In the genomic region with DNA sequence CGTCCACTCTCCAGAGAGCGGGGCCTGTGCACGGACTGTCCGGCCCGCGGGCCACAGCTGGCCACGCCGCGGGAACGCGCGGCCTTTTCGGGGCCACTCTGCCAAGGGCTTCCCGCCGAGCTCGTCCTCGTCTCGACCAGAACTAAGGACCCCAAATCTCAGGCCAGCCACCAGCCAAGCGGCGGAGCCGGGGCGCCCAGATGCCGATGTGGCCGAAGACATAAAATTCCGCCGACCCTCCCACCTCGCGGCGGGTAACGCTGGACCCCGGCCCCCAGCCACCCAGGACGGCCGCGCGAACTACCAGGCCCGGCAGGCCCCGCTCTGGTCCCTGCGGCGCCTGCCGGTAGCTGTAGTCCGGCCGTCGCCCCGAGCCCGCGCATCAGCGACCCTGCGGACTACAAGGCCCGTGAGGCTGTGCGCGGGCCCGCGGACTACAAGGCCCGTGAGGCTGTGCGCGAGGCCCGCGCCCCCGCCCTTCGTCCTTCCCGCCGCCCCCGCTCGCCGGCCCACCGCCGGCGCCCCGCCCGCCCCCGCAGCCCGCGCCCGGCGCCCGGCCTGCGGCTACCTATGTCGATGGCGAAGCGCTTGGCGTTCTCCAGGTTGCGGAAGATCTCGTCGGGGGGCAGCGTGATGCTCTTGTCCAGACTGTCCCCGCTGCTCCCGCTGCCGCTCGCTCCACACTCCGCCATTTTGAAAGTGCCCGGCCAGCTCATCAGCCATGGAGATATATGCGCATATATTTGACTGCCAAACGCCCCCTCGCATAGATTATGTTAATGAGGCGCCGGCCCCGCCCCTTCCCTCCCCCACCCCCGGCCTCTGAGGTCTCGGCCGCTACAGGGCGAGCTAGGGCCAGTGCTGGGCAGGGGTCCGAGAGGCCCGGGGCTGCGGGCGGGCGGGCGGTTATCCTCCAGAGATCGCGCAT, we compare ENCODE assay signal across 1 cellular context.
TF ChIP-seq lines count a peak whose summit lies in the region.

A gene (minus strand): TSS at position 701 of the 928 bp plus-strand sequence. CDS start 9 bp downstream, at position 692.

TF ChIP-seq in K562, 482 proteins besides CTCF, POLR2A, EP300 and RAD21 (continued from another document and continues in another):
- TF ChIP-seq, protein P1, sequence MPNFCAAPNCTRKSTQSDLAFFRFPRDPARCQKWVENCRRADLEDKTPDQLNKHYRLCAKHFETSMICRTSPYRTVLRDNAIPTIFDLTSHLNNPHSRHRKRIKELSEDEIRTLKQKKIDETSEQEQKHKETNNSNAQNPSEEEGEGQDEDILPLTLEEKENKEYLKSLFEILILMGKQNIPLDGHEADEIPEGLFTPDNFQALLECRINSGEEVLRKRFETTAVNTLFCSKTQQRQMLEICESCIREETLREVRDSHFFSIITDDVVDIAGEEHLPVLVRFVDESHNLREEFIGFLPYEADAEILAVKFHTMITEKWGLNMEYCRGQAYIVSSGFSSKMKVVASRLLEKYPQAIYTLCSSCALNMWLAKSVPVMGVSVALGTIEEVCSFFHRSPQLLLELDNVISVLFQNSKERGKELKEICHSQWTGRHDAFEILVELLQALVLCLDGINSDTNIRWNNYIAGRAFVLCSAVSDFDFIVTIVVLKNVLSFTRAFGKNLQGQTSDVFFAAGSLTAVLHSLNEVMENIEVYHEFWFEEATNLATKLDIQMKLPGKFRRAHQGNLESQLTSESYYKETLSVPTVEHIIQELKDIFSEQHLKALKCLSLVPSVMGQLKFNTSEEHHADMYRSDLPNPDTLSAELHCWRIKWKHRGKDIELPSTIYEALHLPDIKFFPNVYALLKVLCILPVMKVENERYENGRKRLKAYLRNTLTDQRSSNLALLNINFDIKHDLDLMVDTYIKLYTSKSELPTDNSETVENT (CRISPR knock-in tag; IDR thresholded peaks at IDR 0.05) = no peak
- TF ChIP-seq SLC30A9 (CRISPR knock-in tag; IDR thresholded peaks at IDR 0.05) = no peak
- TF ChIP-seq POLR3A (IDR thresholded peaks at IDR 0.05; ENCODE audit: borderline replicate concordance, extremely low read depth, insufficient read depth, insufficient read length) = no peak
- TF ChIP-seq, protein P2, sequence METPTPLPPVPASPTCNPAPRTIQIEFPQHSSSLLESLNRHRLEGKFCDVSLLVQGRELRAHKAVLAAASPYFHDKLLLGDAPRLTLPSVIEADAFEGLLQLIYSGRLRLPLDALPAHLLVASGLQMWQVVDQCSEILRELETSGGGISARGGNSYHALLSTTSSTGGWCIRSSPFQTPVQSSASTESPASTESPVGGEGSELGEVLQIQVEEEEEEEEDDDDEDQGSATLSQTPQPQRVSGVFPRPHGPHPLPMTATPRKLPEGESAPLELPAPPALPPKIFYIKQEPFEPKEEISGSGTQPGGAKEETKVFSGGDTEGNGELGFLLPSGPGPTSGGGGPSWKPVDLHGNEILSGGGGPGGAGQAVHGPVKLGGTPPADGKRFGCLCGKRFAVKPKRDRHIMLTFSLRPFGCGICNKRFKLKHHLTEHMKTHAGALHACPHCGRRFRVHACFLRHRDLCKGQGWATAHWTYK (CRISPR knock-in tag; IDR thresholded peaks at IDR 0.05) = peak; percentile 97
- no peak for TF ChIP-seq ZNF184 (CRISPR knock-in tag; IDR thresholded peaks at IDR 0.05)
- no peak for TF ChIP-seq KDM2B (CRISPR knock-in tag; IDR thresholded peaks at IDR 0.05)
- TF ChIP-seq, protein P3, sequence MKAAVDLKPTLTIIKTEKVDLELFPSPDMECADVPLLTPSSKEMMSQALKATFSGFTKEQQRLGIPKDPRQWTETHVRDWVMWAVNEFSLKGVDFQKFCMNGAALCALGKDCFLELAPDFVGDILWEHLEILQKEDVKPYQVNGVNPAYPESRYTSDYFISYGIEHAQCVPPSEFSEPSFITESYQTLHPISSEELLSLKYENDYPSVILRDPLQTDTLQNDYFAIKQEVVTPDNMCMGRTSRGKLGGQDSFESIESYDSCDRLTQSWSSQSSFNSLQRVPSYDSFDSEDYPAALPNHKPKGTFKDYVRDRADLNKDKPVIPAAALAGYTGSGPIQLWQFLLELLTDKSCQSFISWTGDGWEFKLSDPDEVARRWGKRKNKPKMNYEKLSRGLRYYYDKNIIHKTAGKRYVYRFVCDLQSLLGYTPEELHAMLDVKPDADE (conservative IDR thresholded peaks at IDR 0.05; ENCODE audit: control insufficient read depth, low read depth, low read length) = peak; percentile 100
- TF ChIP-seq, protein P4, sequence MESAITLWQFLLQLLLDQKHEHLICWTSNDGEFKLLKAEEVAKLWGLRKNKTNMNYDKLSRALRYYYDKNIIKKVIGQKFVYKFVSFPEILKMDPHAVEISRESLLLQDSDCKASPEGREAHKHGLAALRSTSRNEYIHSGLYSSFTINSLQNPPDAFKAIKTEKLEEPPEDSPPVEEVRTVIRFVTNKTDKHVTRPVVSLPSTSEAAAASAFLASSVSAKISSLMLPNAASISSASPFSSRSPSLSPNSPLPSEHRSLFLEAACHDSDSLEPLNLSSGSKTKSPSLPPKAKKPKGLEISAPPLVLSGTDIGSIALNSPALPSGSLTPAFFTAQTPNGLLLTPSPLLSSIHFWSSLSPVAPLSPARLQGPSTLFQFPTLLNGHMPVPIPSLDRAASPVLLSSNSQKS (CRISPR knock-in tag; IDR thresholded peaks at IDR 0.05) = no peak
- TF ChIP-seq, protein P5, sequence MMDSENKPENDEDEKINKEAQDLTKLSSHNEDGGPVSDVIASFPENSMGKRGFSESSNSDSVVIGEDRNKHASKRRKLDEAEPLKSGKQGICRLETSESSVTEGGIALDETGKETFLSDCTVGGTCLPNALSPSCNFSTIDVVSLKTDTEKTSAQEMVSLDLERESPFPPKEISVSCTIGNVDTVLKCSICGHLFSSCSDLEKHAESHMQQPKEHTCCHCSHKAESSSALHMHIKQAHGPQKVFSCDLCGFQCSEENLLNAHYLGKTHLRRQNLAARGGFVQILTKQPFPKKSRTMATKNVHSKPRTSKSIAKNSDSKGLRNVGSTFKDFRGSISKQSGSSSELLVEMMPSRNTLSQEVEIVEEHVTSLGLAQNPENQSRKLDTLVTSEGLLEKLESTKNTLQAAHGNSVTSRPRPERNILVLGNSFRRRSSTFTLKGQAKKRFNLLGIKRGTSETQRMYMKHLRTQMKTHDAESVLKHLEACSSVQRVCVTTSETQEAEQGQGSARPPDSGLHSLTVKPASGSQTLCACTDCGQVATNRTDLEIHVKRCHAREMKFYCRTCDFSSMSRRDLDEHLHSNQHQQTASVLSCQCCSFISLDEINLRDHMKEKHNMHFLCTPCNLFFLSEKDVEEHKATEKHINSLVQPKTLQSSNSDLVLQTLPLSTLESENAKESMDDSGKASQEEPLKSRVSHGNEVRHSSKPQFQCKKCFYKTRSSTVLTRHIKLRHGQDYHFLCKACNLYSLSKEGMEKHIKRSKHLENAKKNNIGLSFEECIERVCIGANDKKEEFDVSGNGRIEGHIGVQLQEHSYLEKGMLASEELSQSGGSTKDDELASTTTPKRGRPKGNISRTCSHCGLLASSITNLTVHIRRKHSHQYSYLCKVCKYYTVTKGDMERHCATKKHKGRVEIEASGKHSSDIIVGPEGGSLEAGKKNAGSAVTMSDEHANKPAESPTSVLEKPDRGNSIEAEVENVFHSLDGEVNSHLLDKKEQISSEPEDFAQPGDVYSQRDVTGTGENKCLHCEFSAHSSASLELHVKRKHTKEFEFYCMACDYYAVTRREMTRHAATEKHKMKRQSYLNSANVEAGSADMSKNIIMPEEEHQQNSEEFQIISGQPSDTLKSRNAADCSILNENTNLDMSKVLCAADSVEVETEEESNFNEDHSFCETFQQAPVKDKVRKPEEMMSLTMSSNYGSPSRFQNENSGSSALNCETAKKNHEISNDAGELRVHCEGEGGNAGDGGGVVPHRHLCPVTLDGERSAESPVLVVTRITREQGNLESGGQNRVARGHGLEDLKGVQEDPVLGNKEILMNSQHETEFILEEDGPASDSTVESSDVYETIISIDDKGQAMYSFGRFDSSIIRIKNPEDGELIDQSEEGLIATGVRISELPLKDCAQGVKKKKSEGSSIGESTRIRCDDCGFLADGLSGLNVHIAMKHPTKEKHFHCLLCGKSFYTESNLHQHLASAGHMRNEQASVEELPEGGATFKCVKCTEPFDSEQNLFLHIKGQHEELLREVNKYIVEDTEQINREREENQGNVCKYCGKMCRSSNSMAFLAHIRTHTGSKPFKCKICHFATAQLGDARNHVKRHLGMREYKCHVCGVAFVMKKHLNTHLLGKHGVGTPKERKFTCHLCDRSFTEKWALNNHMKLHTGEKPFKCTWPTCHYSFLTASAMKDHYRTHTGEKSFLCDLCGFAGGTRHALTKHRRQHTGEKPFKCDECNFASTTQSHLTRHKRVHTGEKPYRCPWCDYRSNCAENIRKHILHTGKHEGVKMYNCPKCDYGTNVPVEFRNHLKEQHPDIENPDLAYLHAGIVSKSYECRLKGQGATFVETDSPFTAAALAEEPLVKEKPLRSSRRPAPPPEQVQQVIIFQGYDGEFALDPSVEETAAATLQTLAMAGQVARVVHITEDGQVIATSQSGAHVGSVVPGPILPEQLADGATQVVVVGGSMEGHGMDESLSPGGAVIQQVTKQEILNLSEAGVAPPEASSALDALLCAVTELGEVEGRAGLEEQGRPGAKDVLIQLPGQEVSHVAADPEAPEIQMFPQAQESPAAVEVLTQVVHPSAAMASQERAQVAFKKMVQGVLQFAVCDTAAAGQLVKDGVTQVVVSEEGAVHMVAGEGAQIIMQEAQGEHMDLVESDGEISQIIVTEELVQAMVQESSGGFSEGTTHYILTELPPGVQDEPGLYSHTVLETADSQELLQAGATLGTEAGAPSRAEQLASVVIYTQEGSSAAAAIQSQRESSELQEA (IDR thresholded peaks at IDR 0.05; ENCODE audit: low read depth) = no peak
- no peak for TF ChIP-seq PYGO2 (tag; IDR thresholded peaks at IDR 0.05)
- TF ChIP-seq SRSF3 (IDR thresholded peaks at IDR 0.05; ENCODE audit: insufficient read depth, low read length) = no peak
- no peak for TF ChIP-seq GTF2E2 (tag; IDR thresholded peaks at IDR 0.05)
- no peak for TF ChIP-seq FOXA1 (IDR thresholded peaks at IDR 0.05; ENCODE audit: borderline replicate concordance)
- no peak for TF ChIP-seq NR2C1 (IDR thresholded peaks at IDR 0.05)
- peak; percentile 83 for TF ChIP-seq NR2C1 (tag; IDR thresholded peaks at IDR 0.05)
- TF ChIP-seq SMAD1 (IDR thresholded peaks at IDR 0.05; ENCODE audit: low read depth, low read length, partially characterized antibody) = no peak
- TF ChIP-seq, protein P6, sequence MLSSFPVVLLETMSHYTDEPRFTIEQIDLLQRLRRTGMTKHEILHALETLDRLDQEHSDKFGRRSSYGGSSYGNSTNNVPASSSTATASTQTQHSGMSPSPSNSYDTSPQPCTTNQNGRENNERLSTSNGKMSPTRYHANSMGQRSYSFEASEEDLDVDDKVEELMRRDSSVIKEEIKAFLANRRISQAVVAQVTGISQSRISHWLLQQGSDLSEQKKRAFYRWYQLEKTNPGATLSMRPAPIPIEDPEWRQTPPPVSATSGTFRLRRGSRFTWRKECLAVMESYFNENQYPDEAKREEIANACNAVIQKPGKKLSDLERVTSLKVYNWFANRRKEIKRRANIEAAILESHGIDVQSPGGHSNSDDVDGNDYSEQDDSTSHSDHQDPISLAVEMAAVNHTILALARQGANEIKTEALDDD (IDR thresholded peaks at IDR 0.05) = no peak
- TF ChIP-seq ZNF121 (CRISPR knock-in tag; conservative IDR thresholded peaks at IDR 0.05) = no peak
- no peak for TF ChIP-seq CTBP1 (IDR thresholded peaks at IDR 0.05; ENCODE audit: borderline replicate concordance)
- peak; percentile 92 for TF ChIP-seq TAF1 (IDR thresholded peaks at IDR 0.05; ENCODE audit: control insufficient read depth, extremely low read depth, insufficient read depth, low read length, severe bottlenecking)
- TF ChIP-seq NCOA1 (IDR thresholded peaks at IDR 0.05; ENCODE audit: low read depth) = no peak
- TF ChIP-seq HMGN3 (IDR thresholded peaks at IDR 0.05; ENCODE audit: borderline replicate concordance, extremely low read depth, insufficient read length, low read depth, low read length) = peak; percentile 41
- TF ChIP-seq, protein P7, sequence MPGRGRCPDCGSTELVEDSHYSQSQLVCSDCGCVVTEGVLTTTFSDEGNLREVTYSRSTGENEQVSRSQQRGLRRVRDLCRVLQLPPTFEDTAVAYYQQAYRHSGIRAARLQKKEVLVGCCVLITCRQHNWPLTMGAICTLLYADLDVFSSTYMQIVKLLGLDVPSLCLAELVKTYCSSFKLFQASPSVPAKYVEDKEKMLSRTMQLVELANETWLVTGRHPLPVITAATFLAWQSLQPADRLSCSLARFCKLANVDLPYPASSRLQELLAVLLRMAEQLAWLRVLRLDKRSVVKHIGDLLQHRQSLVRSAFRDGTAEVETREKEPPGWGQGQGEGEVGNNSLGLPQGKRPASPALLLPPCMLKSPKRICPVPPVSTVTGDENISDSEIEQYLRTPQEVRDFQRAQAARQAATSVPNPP (IDR thresholded peaks at IDR 0.05; ENCODE audit: borderline replicate concordance, insufficient read depth, insufficient read length) = no peak
- TF ChIP-seq BMI1 (IDR thresholded peaks at IDR 0.05; ENCODE audit: low read length) = no peak
- TF ChIP-seq, protein P8, sequence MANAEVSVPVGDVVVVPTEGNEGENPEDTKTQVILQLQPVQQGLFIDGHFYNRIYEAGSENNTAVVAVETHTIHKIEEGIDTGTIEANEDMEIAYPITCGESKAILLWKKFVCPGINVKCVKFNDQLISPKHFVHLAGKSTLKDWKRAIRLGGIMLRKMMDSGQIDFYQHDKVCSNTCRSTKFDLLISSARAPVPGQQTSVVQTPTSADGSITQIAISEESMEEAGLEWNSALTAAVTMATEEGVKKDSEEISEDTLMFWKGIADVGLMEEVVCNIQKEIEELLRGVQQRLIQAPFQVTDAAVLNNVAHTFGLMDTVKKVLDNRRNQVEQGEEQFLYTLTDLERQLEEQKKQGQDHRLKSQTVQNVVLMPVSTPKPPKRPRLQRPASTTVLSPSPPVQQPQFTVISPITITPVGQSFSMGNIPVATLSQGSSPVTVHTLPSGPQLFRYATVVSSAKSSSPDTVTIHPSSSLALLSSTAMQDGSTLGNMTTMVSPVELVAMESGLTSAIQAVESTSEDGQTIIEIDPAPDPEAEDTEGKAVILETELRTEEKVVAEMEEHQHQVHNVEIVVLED (CRISPR knock-in tag; IDR thresholded peaks at IDR 0.05) = peak; percentile 85
- TF ChIP-seq, protein P9, sequence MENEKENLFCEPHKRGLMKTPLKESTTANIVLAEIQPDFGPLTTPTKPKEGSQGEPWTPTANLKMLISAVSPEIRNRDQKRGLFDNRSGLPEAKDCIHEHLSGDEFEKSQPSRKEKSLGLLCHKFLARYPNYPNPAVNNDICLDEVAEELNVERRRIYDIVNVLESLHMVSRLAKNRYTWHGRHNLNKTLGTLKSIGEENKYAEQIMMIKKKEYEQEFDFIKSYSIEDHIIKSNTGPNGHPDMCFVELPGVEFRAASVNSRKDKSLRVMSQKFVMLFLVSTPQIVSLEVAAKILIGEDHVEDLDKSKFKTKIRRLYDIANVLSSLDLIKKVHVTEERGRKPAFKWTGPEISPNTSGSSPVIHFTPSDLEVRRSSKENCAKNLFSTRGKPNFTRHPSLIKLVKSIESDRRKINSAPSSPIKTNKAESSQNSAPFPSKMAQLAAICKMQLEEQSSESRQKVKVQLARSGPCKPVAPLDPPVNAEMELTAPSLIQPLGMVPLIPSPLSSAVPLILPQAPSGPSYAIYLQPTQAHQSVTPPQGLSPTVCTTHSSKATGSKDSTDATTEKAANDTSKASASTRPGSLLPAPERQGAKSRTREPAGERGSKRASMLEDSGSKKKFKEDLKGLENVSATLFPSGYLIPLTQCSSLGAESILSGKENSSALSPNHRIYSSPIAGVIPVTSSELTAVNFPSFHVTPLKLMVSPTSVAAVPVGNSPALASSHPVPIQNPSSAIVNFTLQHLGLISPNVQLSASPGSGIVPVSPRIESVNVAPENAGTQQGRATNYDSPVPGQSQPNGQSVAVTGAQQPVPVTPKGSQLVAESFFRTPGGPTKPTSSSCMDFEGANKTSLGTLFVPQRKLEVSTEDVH (IDR thresholded peaks at IDR 0.05; ENCODE audit: low read depth, partially characterized antibody) = no peak
- TF ChIP-seq ZBTB7A (IDR thresholded peaks at IDR 0.05; ENCODE audit: borderline replicate concordance, control insufficient read depth, low read depth, low read length) = peak; percentile 40; the same call in 1 of the 2 replicates
- no peak; the same call in 1 of the 2 replicates for TF ChIP-seq ILF3 (IDR thresholded peaks at IDR 0.05; ENCODE audit: borderline replicate concordance)
- no peak for TF ChIP-seq CBX2 (IDR thresholded peaks at IDR 0.05; ENCODE audit: insufficient read depth, low read length, poor library complexity, severe bottlenecking)
- peak; percentile 96 for TF ChIP-seq HCFC1 (IDR thresholded peaks at IDR 0.05; ENCODE audit: low read depth, low read length)
- no peak for TF ChIP-seq ZNF3 (CRISPR knock-in tag; IDR thresholded peaks at IDR 0.05)
